ENCODE assay signal across 8 cellular contexts in genomic region chr1:160030657-160031367, GRCh38. TPM values are rescaled to one million over a fixed set of nuclear protein-coding genes. Genes with fewer than 3 reads are reported as not detected.
DNase-seq lines count a peak whose midpoint lies in the region; ATAC-seq and TF ChIP-seq lines count a peak whose summit lies in the region.

No MANE protein-coding gene starts in this region.

- H3K4me3 ChIP-seq in AG04449 (ENCODE audit: low read depth, low read length) (peak overlapping the region; percentile 88), HUES64 (ENCODE audit: low read length) (peak overlapping the region; percentile 91), ascending aorta (peak overlapping the region; percentile 78 to 82)

- DNase-seq in AG04449 (ENCODE audit: low read depth, low spot score) (no peak), ascending aorta (ENCODE audit: low spot score in 2 of 2) (no peak), immature natural killer cell (peak in 1 of 3 donors; percentile 8), NCI-H187 (lab: John Stamatoyannopoulos, UW) (no peak), NCI-H1694 (lab: John Stamatoyannopoulos, UW) (no peak)
- peak in 1 of 2 donors; percentile 66 for DNase-seq in stimulated activated effector memory CD8-positive, alpha-beta T cell treated with anti-CD3 and anti-CD28 coated beads, Interleukin-12 subunit alpha, Interleukin-12 subunit beta, amount 100 ng/mL, for 72 hours (ENCODE audit: low spot score in 2 of 2)

- POLR2A ChIA-PET in AG04449 (lab: Yijun Ruan, JAX) = no interaction called here

- peak overlapping the region; percentile 77 for H3K9ac ChIP-seq in HUES64 (ENCODE audit: low read depth, low read length)

- H3K36me3 ChIP-seq in HUES64 (ENCODE audit: insufficient read depth, low read length) (no peaks in the 10 kb centered on the region), ascending aorta (no peaks in the 10 kb centered on the region)

- H3K27me3 ChIP-seq in HUES64 (ENCODE audit: insufficient read depth, low read length) = peaks cover 21% of the 10 kb centered on the region
- H3K27me3 ChIP-seq in ascending aorta = no peaks in the 10 kb centered on the region

- peaks cover 0 to 4% (median 2%) of the 10 kb centered on the region in 3 donors for H3K27me3 Mint-ChIP-seq in immature natural killer cell (ENCODE audit: low read depth in 3 of 3)

- H3K4me1 ChIP-seq in HUES64 (ENCODE audit: insufficient read depth, low read length) = peaks cover 12% of the 10 kb centered on the region
- peaks cover 0 to 9% of the 10 kb centered on the region in 2 donors for H3K4me1 ChIP-seq in ascending aorta

- TF ChIP-seq CTCF in AG04449 (IDR thresholded peaks at IDR 0.05; ENCODE audit: insufficient read depth, low read length, missing control alignments) (no peak), ascending aorta (IDR thresholded peaks at IDR 0.05) (no peak)

- H3K27ac ChIP-seq in HUES64 (ENCODE audit: low read depth, low read length) (no peak overlapping the region; the same call in 1 of the 2 replicates), ascending aorta (peak overlapping the region; percentile 37 to 71)

- no peaks in the 10 kb centered on the region for H3K9me3 Mint-ChIP-seq in immature natural killer cell
- no peaks in the 10 kb centered on the region for H3K9me3 Mint-ChIP-seq in stimulated activated effector memory CD8-positive, alpha-beta T cell treated with anti-CD3 and anti-CD28 coated beads, Interleukin-12 subunit alpha, Interleukin-12 subunit beta, amount 100 ng/mL, for 72 hours

- peak overlapping the region; percentile 79 to 93 (median 90) for H3K27ac Mint-ChIP-seq in immature natural killer cell
- peak overlapping the region; percentile 92 for H3K27ac Mint-ChIP-seq in stimulated activated effector memory CD8-positive, alpha-beta T cell treated with anti-CD3 and anti-CD28 coated beads, Interleukin-12 subunit alpha, Interleukin-12 subunit beta, amount 100 ng/mL, for 72 hours

- intact Hi-C loops in ascending aorta (cut with DNase I) = loop anchor here (5.0 kb wide), 2 partner anchors 56 to 231 kb away; partner anchors contain the start of gene DCAF8

- ATAC-seq in GM18502 (IDR thresholded peaks at IDR 0.05; ENCODE audit: poor library complexity, unreplicated experiment) = peak; percentile 31
- ATAC-seq in stimulated activated effector memory CD8-positive, alpha-beta T cell treated with anti-CD3 and anti-CD28 coated beads, Interleukin-12 subunit alpha, Interleukin-12 subunit beta, amount 100 ng/mL, for 72 hours = peak; percentile 47

- H3K36me3 Mint-ChIP-seq in immature natural killer cell = peaks cover 0 to 5% (median 3%) of the 10 kb centered on the region in 3 donors
- H3K36me3 Mint-ChIP-seq in stimulated activated effector memory CD8-positive, alpha-beta T cell treated with anti-CD3 and anti-CD28 coated beads, Interleukin-12 subunit alpha, Interleukin-12 subunit beta, amount 100 ng/mL, for 72 hours = peaks cover 10% of the 10 kb centered on the region

- H3K9me3 ChIP-seq in HUES64 (ENCODE audit: insufficient read depth, low read depth, low read length) (no peaks in the 10 kb centered on the region), ascending aorta (no peaks in the 10 kb centered on the region)

- H3K4me1 Mint-ChIP-seq in immature natural killer cell = peaks cover 27 to 45% of the 10 kb centered on the region in 2 donors
- H3K4me1 Mint-ChIP-seq in stimulated activated effector memory CD8-positive, alpha-beta T cell treated with anti-CD3 and anti-CD28 coated beads, Interleukin-12 subunit alpha, Interleukin-12 subunit beta, amount 100 ng/mL, for 72 hours = peaks cover 30% of the 10 kb centered on the region

- peak overlapping the region; percentile 94 to 99 (median 98) for H3K4me3 Mint-ChIP-seq in immature natural killer cell
- peak overlapping the region; percentile 94 for H3K4me3 Mint-ChIP-seq in stimulated activated effector memory CD8-positive, alpha-beta T cell treated with anti-CD3 and anti-CD28 coated beads, Interleukin-12 subunit alpha, Interleukin-12 subunit beta, amount 100 ng/mL, for 72 hours

- CTCF ChIA-PET in AG04449 (lab: Yijun Ruan, JAX) = interaction anchor here (0.9 to 5.8 kb wide), 13 partner anchors 8 to 221 kb away, joined by 3 to 53 read pairs (median 4); partner anchors contain the start of gene KCNJ9

- WGBS in HUES64 = 7% methylated on average over 23 of the region's 23 CpGs

RNA-seq across cellular contexts. Expression of gene PIGM, which starts 1.0 kb away (rescaled TPM):
- 4.0 TPM for polyA plus RNA-seq in HUES64 (2013, experiment 1 of 2)
- polyA plus RNA-seq in HUES64 (2013, experiment 2 of 2) = 3.9 TPM
- 6.1 TPM for total RNA-seq in ascending aorta
- polyA plus RNA-seq in immature natural killer cell = 1 to 10 TPM; 2.1 to 3.3 (median 3.0) TPM

RNA-seq across cellular contexts. Expression of gene KCNJ10, which starts 39.1 kb away (rescaled TPM):
- polyA plus RNA-seq in HUES64 (2013, experiment 1 of 2) = 0.45 TPM
- polyA plus RNA-seq in HUES64 (2013, experiment 2 of 2) = 0.63 TPM
- not detected for total RNA-seq in ascending aorta
- not detected for polyA plus RNA-seq in immature natural killer cell

RNA-seq across cellular contexts. Expression of gene KCNJ9, which starts 50.5 kb away (rescaled TPM):
- polyA plus RNA-seq in HUES64 (2013, experiment 1 of 2) = 0.05 TPM
- polyA plus RNA-seq in HUES64 (2013, experiment 2 of 2) = 0.13 TPM
- 1.2 TPM for total RNA-seq in ascending aorta
- not detected for polyA plus RNA-seq in immature natural killer cell
